1 cellular context compared by ENCODE assay signal in the genomic region with DNA sequence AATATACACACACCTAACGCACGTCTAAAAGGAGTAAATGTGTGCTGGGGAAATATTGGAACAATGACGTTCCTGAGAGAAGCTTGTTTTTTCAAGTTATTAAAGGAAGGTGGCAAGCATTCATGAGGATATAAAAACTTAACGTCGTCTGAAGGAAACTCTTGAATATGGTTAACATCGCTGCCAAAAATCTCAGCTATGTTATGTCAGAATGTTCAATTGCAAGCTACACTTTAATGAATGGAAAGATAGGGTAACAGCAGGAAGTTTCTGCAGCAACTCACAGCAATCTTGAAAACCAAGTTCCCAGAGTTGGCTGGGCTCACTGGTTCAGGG.
TF ChIP-seq lines count a peak whose summit lies in the region.

No MANE protein-coding gene starts in this region.

TF ChIP-seq in GM23338, 12 proteins besides CTCF, POLR2A, EP300 and RAD21 (continued from another document):
- TF ChIP-seq, protein P1, sequence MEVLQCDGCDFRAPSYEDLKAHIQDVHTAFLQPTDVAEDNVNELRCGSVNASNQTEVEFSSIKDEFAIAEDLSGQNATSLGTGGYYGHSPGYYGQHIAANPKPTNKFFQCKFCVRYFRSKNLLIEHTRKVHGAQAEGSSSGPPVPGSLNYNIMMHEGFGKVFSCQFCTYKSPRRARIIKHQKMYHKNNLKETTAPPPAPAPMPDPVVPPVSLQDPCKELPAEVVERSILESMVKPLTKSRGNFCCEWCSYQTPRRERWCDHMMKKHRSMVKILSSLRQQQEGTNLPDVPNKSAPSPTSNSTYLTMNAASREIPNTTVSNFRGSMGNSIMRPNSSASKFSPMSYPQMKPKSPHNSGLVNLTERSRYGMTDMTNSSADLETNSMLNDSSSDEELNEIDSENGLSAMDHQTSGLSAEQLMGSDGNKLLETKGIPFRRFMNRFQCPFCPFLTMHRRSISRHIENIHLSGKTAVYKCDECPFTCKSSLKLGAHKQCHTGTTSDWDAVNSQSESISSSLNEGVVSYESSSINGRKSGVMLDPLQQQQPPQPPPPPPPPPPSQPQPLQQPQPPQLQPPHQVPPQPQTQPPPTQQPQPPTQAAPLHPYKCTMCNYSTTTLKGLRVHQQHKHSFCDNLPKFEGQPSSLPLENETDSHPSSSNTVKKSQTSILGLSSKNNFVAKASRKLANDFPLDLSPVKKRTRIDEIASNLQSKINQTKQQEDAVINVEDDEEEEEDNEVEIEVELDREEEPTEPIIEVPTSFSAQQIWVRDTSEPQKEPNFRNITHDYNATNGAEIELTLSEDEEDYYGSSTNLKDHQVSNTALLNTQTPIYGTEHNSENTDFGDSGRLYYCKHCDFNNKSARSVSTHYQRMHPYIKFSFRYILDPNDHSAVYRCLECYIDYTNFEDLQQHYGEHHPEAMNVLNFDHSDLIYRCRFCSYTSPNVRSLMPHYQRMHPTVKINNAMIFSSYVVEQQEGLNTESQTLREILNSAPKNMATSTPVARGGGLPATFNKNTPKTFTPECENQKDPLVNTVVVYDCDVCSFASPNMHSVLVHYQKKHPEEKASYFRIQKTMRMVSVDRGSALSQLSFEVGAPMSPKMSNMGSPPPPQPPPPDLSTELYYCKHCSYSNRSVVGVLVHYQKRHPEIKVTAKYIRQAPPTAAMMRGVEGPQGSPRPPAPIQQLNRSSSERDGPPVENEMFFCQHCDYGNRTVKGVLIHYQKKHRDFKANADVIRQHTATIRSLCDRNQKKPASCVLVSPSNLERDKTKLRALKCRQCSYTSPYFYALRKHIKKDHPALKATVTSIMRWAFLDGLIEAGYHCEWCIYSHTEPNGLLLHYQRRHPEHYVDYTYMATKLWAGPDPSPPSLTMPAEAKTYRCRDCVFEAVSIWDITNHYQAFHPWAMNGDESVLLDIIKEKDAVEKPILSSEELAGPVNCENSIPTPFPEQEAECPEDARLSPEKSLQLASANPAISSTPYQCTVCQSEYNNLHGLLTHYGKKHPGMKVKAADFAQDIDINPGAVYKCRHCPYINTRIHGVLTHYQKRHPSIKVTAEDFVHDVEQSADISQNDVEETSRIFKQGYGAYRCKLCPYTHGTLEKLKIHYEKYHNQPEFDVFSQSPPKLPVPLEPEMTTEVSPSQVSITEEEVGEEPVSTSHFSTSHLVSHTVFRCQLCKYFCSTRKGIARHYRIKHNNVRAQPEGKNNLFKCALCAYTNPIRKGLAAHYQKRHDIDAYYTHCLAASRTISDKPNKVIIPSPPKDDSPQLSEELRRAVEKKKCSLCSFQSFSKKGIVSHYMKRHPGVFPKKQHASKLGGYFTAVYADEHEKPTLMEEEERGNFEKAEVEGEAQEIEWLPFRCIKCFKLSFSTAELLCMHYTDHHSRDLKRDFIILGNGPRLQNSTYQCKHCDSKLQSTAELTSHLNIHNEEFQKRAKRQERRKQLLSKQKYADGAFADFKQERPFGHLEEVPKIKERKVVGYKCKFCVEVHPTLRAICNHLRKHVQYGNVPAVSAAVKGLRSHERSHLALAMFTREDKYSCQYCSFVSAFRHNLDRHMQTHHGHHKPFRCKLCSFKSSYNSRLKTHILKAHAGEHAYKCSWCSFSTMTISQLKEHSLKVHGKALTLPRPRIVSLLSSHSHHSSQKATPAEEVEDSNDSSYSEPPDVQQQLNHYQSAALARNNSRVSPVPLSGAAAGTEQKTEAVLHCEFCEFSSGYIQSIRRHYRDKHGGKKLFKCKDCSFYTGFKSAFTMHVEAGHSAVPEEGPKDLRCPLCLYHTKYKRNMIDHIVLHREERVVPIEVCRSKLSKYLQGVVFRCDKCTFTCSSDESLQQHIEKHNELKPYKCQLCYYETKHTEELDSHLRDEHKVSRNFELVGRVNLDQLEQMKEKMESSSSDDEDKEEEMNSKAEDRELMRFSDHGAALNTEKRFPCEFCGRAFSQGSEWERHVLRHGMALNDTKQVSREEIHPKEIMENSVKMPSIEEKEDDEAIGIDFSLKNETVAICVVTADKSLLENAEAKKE (CRISPR knock-in tag; IDR thresholded peaks at IDR 0.05) = no peak
- TF ChIP-seq ZNF331 (CRISPR knock-in tag; IDR thresholded peaks at IDR 0.05; ENCODE audit: low read depth) = no peak
- no peak for TF ChIP-seq EZH2phosphoT487 (IDR thresholded peaks at IDR 0.05; ENCODE audit: unreplicated experiment)
- TF ChIP-seq NANOG (IDR thresholded peaks at IDR 0.05; ENCODE audit: borderline replicate concordance) = no peak
- TF ChIP-seq POLR2AphosphoS5 (IDR thresholded peaks at IDR 0.05; ENCODE audit: low read depth) = no peak
- TF ChIP-seq, protein P2, sequence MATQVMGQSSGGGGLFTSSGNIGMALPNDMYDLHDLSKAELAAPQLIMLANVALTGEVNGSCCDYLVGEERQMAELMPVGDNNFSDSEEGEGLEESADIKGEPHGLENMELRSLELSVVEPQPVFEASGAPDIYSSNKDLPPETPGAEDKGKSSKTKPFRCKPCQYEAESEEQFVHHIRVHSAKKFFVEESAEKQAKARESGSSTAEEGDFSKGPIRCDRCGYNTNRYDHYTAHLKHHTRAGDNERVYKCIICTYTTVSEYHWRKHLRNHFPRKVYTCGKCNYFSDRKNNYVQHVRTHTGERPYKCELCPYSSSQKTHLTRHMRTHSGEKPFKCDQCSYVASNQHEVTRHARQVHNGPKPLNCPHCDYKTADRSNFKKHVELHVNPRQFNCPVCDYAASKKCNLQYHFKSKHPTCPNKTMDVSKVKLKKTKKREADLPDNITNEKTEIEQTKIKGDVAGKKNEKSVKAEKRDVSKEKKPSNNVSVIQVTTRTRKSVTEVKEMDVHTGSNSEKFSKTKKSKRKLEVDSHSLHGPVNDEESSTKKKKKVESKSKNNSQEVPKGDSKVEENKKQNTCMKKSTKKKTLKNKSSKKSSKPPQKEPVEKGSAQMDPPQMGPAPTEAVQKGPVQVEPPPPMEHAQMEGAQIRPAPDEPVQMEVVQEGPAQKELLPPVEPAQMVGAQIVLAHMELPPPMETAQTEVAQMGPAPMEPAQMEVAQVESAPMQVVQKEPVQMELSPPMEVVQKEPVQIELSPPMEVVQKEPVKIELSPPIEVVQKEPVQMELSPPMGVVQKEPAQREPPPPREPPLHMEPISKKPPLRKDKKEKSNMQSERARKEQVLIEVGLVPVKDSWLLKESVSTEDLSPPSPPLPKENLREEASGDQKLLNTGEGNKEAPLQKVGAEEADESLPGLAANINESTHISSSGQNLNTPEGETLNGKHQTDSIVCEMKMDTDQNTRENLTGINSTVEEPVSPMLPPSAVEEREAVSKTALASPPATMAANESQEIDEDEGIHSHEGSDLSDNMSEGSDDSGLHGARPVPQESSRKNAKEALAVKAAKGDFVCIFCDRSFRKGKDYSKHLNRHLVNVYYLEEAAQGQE (IDR thresholded peaks at IDR 0.05; ENCODE audit: unreplicated experiment) = no peak
- no peak for TF ChIP-seq CREB1 (CRISPR knock-in tag; IDR thresholded peaks at IDR 0.05; ENCODE audit: low read depth)
- TF ChIP-seq EZH2 (IDR thresholded peaks at IDR 0.05; ENCODE audit: low read depth, unreplicated experiment) = no peak
- no peak for TF ChIP-seq STAT1 (IDR thresholded peaks at IDR 0.05; ENCODE audit: unreplicated experiment)
